In the genomic region with DNA sequence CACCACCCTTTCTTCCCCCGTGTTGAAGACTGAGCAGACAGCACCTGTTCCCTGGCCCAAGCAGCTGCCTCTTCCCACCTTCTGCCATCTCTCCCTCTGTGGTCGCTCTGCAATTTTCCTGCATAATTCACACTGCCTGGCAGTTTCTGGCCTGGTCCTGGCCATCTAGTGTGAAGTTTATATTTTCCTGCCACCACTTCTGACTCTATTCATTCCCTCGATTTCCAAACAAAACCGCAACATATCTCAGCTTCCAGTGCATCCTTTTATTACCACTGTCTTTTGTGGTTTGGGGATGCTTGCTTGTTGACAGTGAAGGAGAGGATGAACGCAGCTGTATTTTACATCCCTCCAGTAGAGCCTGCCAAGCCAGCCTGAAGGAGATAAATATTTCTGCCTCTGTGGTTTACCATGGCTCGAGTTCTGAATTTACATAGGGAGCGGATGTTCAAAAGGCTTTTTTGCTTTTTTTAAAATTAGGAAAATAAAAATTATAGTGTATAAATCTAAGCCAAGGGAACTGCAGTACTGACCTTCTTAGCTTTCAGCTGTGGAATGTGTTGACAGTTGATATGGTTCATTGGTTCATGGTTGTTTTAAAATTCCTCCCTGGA, we compare ENCODE assay signal across 17 cellular contexts.
A peak's percentile ranks its signal among the peaks of the same experiment; 100 is the strongest.
DNase-seq lines count a peak whose midpoint lies in the region; ATAC-seq and TF ChIP-seq lines count a peak whose summit lies in the region.
"Had no signal": no experiment of that assay in that cellular context is flagged by ENCODE, and none has a peak within 500 bp of the region (broad histone marks: within the 10 kb centered on the region; RNA-seq: fewer than 3 reads in every experiment).

No MANE protein-coding gene starts in this region.

- no peaks in the 10 kb centered on the region for H3K36me3 Mint-ChIP-seq in nephron (ENCODE audit: low read depth)
- H3K36me3 Mint-ChIP-seq: natural killer cell treated with Interleukin-12 subunit alpha and Interleukin-12 subunit beta and Interleukin-15 and Interleukin-18, amount 100 ng/mL, for 72 hours had no signal

- no peaks in the 10 kb centered on the region for H3K9me3 Mint-ChIP-seq in nephron
- H3K9me3 Mint-ChIP-seq: dendritic cell treated with granulocyte-macrophage colony-stimulating factor and Interleukin-4, amounts not matched to agents 40 ng/mL and 50 ng/mL, for 4 days had no signal

- DNase-seq in Right ventricle myocardium inferior (ENCODE audit: missing footprints) (no peak), right atrium auricular region (ENCODE audit: low spot score) (no peak), esophagus muscularis mucosa (ENCODE audit: extremely low spot score) (no peak), mesenteric fat pad (ENCODE audit: low spot score) (no peak)
- no peak for DNase-seq in activated CD4-positive, alpha-beta T cell treated with anti-CD3 and anti-CD28 coated beads for 4 hours
- DNase-seq: activated CD4-positive, CD25-positive, alpha-beta regulatory T cell treated with anti-CD3 and anti-CD28 coated beads, Interleukin-2, amount 50 U/mL, for 72 hours; KBM-7; NCI-H2171; SHP77; stimulated activated CD4-positive, alpha-beta T cell treated with anti-CD3 and anti-CD28 coated beads, Interleukin-4, amount 100 ng/mL, for 4 hours had no signal

- H3K9me3 ChIP-seq in right atrium auricular region (peaks cover 0 to 8% of the 10 kb centered on the region in 2 donors), esophagus muscularis mucosa (peaks cover 0 to 8% (median 3%) of the 10 kb centered on the region in 4 donors)
- H3K9me3 ChIP-seq: suprapubic skin had no signal

- peak overlapping the region in 2 of 3 experiments; percentile 1 to 11 for H3K4me3 Mint-ChIP-seq in nephron
- H3K4me3 Mint-ChIP-seq: dendritic cell treated with granulocyte-macrophage colony-stimulating factor and Interleukin-4, amounts not matched to agents 40 ng/mL and 50 ng/mL, for 4 days; natural killer cell treated with Interleukin-12 subunit alpha and Interleukin-12 subunit beta and Interleukin-15 and Interleukin-18, amount 100 ng/mL, for 72 hours had no signal

- H3K27me3 ChIP-seq in right atrium auricular region: no peaks in the 10 kb centered on the region
- no peaks in the 10 kb centered on the region for H3K27me3 ChIP-seq in esophagus muscularis mucosa
- H3K27me3 ChIP-seq: suprapubic skin had no signal

- H3K27ac ChIP-seq in right atrium auricular region: peak overlapping the region in 1 of 2 donors; percentile 44
- peak overlapping the region; percentile 59 to 78 (median 66) for H3K27ac ChIP-seq in esophagus muscularis mucosa (replicated peaks in 1 of 4)
- H3K27ac ChIP-seq: 22Rv1, suprapubic skin had no signal

- peaks cover 21% of the 10 kb centered on the region for H3K27me3 Mint-ChIP-seq in nephron (ENCODE audit: low read depth)
- H3K27me3 Mint-ChIP-seq: dendritic cell treated with granulocyte-macrophage colony-stimulating factor and Interleukin-4, amounts not matched to agents 40 ng/mL and 50 ng/mL, for 4 days; natural killer cell treated with Interleukin-12 subunit alpha and Interleukin-12 subunit beta and Interleukin-15 and Interleukin-18, amount 100 ng/mL, for 72 hours had no signal

- peak overlapping the region; percentile 50 to 82 (median 57) for H3K27ac Mint-ChIP-seq in nephron
- H3K27ac Mint-ChIP-seq: dendritic cell treated with granulocyte-macrophage colony-stimulating factor and Interleukin-4, amounts not matched to agents 40 ng/mL and 50 ng/mL, for 4 days; natural killer cell treated with Interleukin-12 subunit alpha and Interleukin-12 subunit beta and Interleukin-15 and Interleukin-18, amount 100 ng/mL, for 72 hours had no signal

- TF ChIP-seq POLR2A in esophagus muscularis mucosa (IDR thresholded peaks at IDR 0.05; ENCODE audit: low read depth): no peak

- peaks cover 0 to 12% of the 10 kb centered on the region in 2 donors for H3K4me1 ChIP-seq in right atrium auricular region
- peaks cover 9 to 45% (median 42%) of the 10 kb centered on the region in 4 donors for H3K4me1 ChIP-seq in esophagus muscularis mucosa
- H3K4me1 ChIP-seq: suprapubic skin had no signal

- intact Hi-C loops in Right ventricle myocardium inferior (cut with DNase I) (no loop called here), esophagus muscularis mucosa (cut with DNase I) (no loop called here)

- TF ChIP-seq CTCF in right atrium auricular region (IDR thresholded peaks at IDR 0.05): no peak
- no peak for TF ChIP-seq CTCF in esophagus muscularis mucosa (IDR thresholded peaks at IDR 0.05)
- TF ChIP-seq CTCF in nephron (IDR thresholded peaks at IDR 0.05; ENCODE audit: unreplicated experiment in 3 of 3): no peak

- H3K36me3 ChIP-seq in right atrium auricular region (peaks cover 12% of the 10 kb centered on the region), esophagus muscularis mucosa (peaks cover 0 to 14% (median 3%) of the 10 kb centered on the region in 4 donors)
- H3K36me3 ChIP-seq: suprapubic skin had no signal

- ATAC-seq in Right ventricle myocardium inferior (peak; percentile 37), HG03432 (IDR thresholded peaks at IDR 0.05; ENCODE audit: unreplicated experiment) (no peak), HG03460 (IDR thresholded peaks at IDR 0.05; ENCODE audit: unreplicated experiment) (no peak)
- ATAC-seq: natural killer cell treated with Interleukin-12 subunit alpha and Interleukin-12 subunit beta and Interleukin-15 and Interleukin-18, amount 100 ng/mL, for 72 hours had no signal

- WGBS in esophagus muscularis mucosa: 40% methylated on average over 7 of the region's 7 CpGs

- TF ChIP-seq EP300 in esophagus muscularis mucosa (IDR thresholded peaks at IDR 0.05): no peak

- H3K4me3 ChIP-seq in right atrium auricular region (no peak overlapping the region), esophagus muscularis mucosa (no peak overlapping the region)
- H3K4me3 ChIP-seq: suprapubic skin had no signal

- peaks cover 31% of the 10 kb centered on the region for H3K4me1 Mint-ChIP-seq in nephron
